In genomic region chr11:65972116-65972515, GRCh38 we compare ENCODE assay signal across 28 cellular contexts. TPM values are rescaled to one million over a fixed set of nuclear protein-coding genes. Genes with fewer than 3 reads are reported as not detected.
"Had no signal": no experiment of that assay in that cellular context is flagged by ENCODE, and none has a peak within 500 bp of the region (broad histone marks: within the 10 kb centered on the region; RNA-seq: fewer than 3 reads in every experiment).

No MANE protein-coding gene starts in this region.

- ATAC-seq: Right ventricle myocardium inferior had no signal

- H3K4me3 ChIP-seq: SK-N-MC had no signal

- H3K27me3 Mint-ChIP-seq: activated naive CD8-positive, alpha-beta T cell had no signal

- H3K4me3 Mint-ChIP-seq: activated naive CD8-positive, alpha-beta T cell; activated T-helper 1 cell treated with anti-CD3 and anti-CD28 coated beads, Interleukin-12 subunit alpha, Interleukin-12 subunit beta, Interleukin-2, Interleukin-4 antibody, amounts not matched to agents 30 ng/mL and 10 ng/mL and 1 ng/mL, durations not matched to agents 14 hours and 24 hours and 36 hours; brain had no signal

- DNase-seq: activated CD4-positive, alpha-beta T cell treated with anti-CD3 and anti-CD28 coated beads for 48 hours; activated CD4-positive, alpha-beta T cell treated with anti-CD3 and anti-CD28 coated beads, Interleukin-2, amount 50 U/mL, for 4 hours; activated CD4-positive, CD25-positive, alpha-beta regulatory T cell treated with anti-CD3 and anti-CD28 coated beads, Interleukin-2, amount 50 U/mL, for 72 hours; activated CD8-positive, alpha-beta memory T cell treated with anti-CD3 and anti-CD28 coated beads for 24 hours; activated effector memory CD4-positive, alpha-beta T cell treated with Interleukin-2 at 50 U/mL for 16 hours; activated naive CD4-positive, alpha-beta T cell; amygdala; NCI-H1092; NCI-H1417; NCI-H1694; NCI-H2029; NCI-H2107; NCI-H2171 treated with DMSO at 0.1 percent for 48 hours; NCI-H345; NCI-H510A; NCI-H526 treated with DMSO at 0.1 percent for 48 hours; NCI-H82; OCI-M1; RPMI8226 had no signal

- H3K9me3 Mint-ChIP-seq: activated T-helper 1 cell treated with anti-CD3 and anti-CD28 coated beads, Interleukin-12 subunit alpha, Interleukin-12 subunit beta, Interleukin-2, Interleukin-4 antibody, amounts not matched to agents 30 ng/mL and 10 ng/mL and 1 ng/mL, durations not matched to agents 14 hours and 24 hours and 36 hours; brain had no signal

- H3K27ac ChIP-seq: KMS-11, SK-N-MC had no signal

RNA-seq across cellular contexts. Expression of gene TSGA10IP, which starts 26.8 kb away (rescaled TPM):
- total RNA-seq: activated T-helper 1 cell treated with anti-CD3 and anti-CD28 coated beads, Interleukin-12 subunit alpha, Interleukin-12 subunit beta, Interleukin-2, Interleukin-4 antibody, amounts not matched to agents 30 ng/mL and 10 ng/mL and 1 ng/mL, durations not matched to agents 14 hours and 24 hours and 36 hours; astrocyte; MCF 10A; Right ventricle myocardium inferior; T-helper 1 cell treated with Interleukin-12 subunit alpha and Interleukin-12 subunit beta and Interleukin-4 antibody, amounts not matched to agents 30 ng/mL and 1 ng/mL, for 36 hours had no signal

RNA-seq across cellular contexts. Expression of gene CST6, which starts 39.7 kb away (rescaled TPM):
- total RNA-seq: astrocyte, MCF 10A, Right ventricle myocardium inferior had no signal
